Comparison of ENCODE assay signal across 18 cellular contexts in the genomic region with DNA sequence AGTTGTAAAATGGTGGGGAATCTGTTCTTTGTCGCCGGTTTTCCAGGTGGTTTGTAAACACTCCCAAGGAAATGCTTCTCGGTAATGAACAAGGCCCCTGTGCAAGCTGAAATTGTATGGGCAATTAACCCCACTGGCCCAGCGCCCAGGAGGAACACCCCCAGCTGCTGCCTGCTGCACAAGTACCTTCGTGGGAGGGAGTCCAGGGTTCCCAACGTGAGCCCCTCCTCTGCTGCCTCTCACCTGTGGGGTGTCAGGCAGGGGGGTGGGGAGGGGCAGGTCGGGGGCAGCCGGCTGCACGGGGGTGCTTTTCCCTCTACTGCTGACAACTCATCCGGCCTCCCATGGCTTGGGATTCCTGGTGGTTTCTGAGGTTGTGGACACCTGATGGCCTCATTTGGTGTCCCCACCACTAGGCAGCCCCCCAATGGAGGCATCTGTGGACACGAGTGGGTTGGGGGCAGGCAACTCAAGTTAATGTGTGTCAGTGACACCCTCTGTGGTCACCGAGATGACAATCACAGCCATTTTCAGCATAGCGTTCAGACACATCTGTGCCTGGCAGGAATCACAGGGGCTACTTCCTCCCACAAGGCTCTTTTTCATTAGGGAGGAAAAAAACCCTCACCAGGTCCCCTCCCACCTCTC. TPM values are rescaled to one million over a fixed set of nuclear protein-coding genes. Genes with fewer than 3 reads are reported as not detected.
DNase-seq lines count a peak whose midpoint lies in the region; ATAC-seq, FAIRE-seq and TF ChIP-seq lines count a peak whose summit lies in the region.
"Had no signal": no experiment of that assay in that cellular context is flagged by ENCODE, and none has a peak within 500 bp of the region (broad histone marks: within the 10 kb centered on the region; RNA-seq: fewer than 3 reads in every experiment).

No MANE protein-coding gene starts in this region.

- H3K4me3 ChIP-seq in kidney epithelial cell (ENCODE audit: low read depth, low read length) (no peak overlapping the region), body of pancreas (no peak overlapping the region), small intestine (ENCODE audit: low read depth in 1 of 2, low read length in 2 of 2) (no peak overlapping the region)
- H3K4me3 ChIP-seq: ovary, spleen had no signal

- no peaks in the 10 kb centered on the region for H3K36me3 Mint-ChIP-seq in activated naive CD4-positive, alpha-beta T cell treated with anti-CD3 and anti-CD28 coated beads for 36 hours (ENCODE audit: low read depth)
- H3K36me3 Mint-ChIP-seq: immature natural killer cell had no signal

- no peak for FAIRE-seq in small intestine (lab: Jason Lieb, UNC)
- FAIRE-seq: D721Med, HepG2 had no signal

- CTCF ChIA-PET in activated naive CD4-positive, alpha-beta T cell treated with anti-CD3 and anti-CD28 coated beads for 36 hours (lab: Charles Lee), result no interaction called here

- WGBS in body of pancreas, 2 donors, result 23 to 47% methylated on average over 4 to 13 of the region's 13 CpGs
- WGBS in small intestine, 3 donors, result 12 to 32% (median 20%) methylated on average over 13 of the region's 13 CpGs

- intact Hi-C loops in activated naive CD4-positive, alpha-beta T cell treated with anti-CD3 and anti-CD28 coated beads for 36 hours (cut with micrococcal nuclease), result no loop called here
- intact Hi-C loops in body of pancreas (cut with DNase I), result no loop called here

- no peak overlapping the region for H3K4me3 Mint-ChIP-seq in activated naive CD4-positive, alpha-beta T cell treated with anti-CD3 and anti-CD28 coated beads for 36 hours
- H3K4me3 Mint-ChIP-seq: activated CD4-positive, alpha-beta T cell treated with anti-CD3 and anti-CD28 coated beads, Interleukin-2, amount 10 ng/mL, durations not matched to agents 24 days and 14 days; immature natural killer cell had no signal

- H3K27ac ChIP-seq in body of pancreas (no peak overlapping the region), small intestine (ENCODE audit: low read depth in 1 of 2, low read length in 1 of 2) (no peak overlapping the region)
- H3K27ac ChIP-seq: epithelial cell of prostate, ovary, spleen had no signal

- peaks cover 13% of the 10 kb centered on the region for H3K27me3 ChIP-seq in kidney epithelial cell (ENCODE audit: control insufficient read depth, insufficient read depth, low read length)
- peaks cover 0 to 5% of the 10 kb centered on the region in 2 donors for H3K27me3 ChIP-seq in body of pancreas
- H3K27me3 ChIP-seq in small intestine (ENCODE audit: control insufficient read depth in 2 of 2, insufficient read depth in 2 of 2, low read length in 2 of 2), result no peaks in the 10 kb centered on the region
- H3K27me3 ChIP-seq: ovary had no signal

- H3K27ac Mint-ChIP-seq in activated naive CD4-positive, alpha-beta T cell treated with anti-CD3 and anti-CD28 coated beads for 36 hours, result no peak overlapping the region
- H3K27ac Mint-ChIP-seq: activated CD4-positive, alpha-beta T cell treated with anti-CD3 and anti-CD28 coated beads, Interleukin-2, amount 10 ng/mL, durations not matched to agents 24 days and 14 days; immature natural killer cell had no signal

- TF ChIP-seq CTCF in kidney epithelial cell (IDR thresholded peaks at IDR 0.05; ENCODE audit: insufficient read depth, low read length, poor library complexity, severe bottlenecking), result no peak
- TF ChIP-seq CTCF in body of pancreas (IDR thresholded peaks at IDR 0.05), result no peak

- no peaks in the 10 kb centered on the region for H3K36me3 ChIP-seq in kidney epithelial cell (ENCODE audit: control insufficient read depth, insufficient read depth, low read length)
- no peaks in the 10 kb centered on the region for H3K36me3 ChIP-seq in body of pancreas (replicated peaks in 1 of 2; ENCODE audit: insufficient read depth in 1 of 2, low read depth in 2 of 2)
- H3K36me3 ChIP-seq in small intestine (ENCODE audit: control insufficient read depth in 2 of 2, insufficient read depth in 2 of 2, low read length in 2 of 2), result no peaks in the 10 kb centered on the region
- H3K36me3 ChIP-seq: ovary, spleen had no signal

- no peak for TF ChIP-seq POLR2A in body of pancreas (IDR thresholded peaks at IDR 0.05)

- H3K27me3 Mint-ChIP-seq in activated naive CD4-positive, alpha-beta T cell treated with anti-CD3 and anti-CD28 coated beads for 36 hours (ENCODE audit: low read depth), result peaks cover 14% of the 10 kb centered on the region
- H3K27me3 Mint-ChIP-seq: activated CD4-positive, alpha-beta T cell treated with anti-CD3 and anti-CD28 coated beads, Interleukin-2, amount 10 ng/mL, durations not matched to agents 24 days and 14 days had no signal

- H3K4me1 ChIP-seq in body of pancreas (no peaks in the 10 kb centered on the region), small intestine (ENCODE audit: control insufficient read depth in 2 of 2, insufficient read depth in 1 of 2, low read depth in 1 of 2, low read length in 1 of 2) (no peaks in the 10 kb centered on the region)
- H3K4me1 ChIP-seq: spleen had no signal

- no peaks in the 10 kb centered on the region for H3K4me1 Mint-ChIP-seq in activated naive CD4-positive, alpha-beta T cell treated with anti-CD3 and anti-CD28 coated beads for 36 hours (ENCODE audit: low read depth)
- H3K4me1 Mint-ChIP-seq: activated CD4-positive, alpha-beta T cell treated with anti-CD3 and anti-CD28 coated beads, Interleukin-2, amount 10 ng/mL, durations not matched to agents 24 days and 14 days; immature natural killer cell had no signal

- DNase-seq in DMS153 treated with DMSO at 0.1 percent for 48 hours (lab: John Stamatoyannopoulos, UW; ENCODE audit: unreplicated experiment), result peak; percentile 81
- peak; percentile 80 for DNase-seq in NCI-H1694 (lab: John Stamatoyannopoulos, UW)
- DNase-seq in NCI-H446 treated with DMSO at 0.1 percent for 48 hours (lab: John Stamatoyannopoulos, UW), result peak; percentile 57
- DNase-seq in kidney epithelial cell (ENCODE audit: low read depth), result peak; percentile 12
- no peak for DNase-seq in activated naive CD4-positive, alpha-beta T cell treated with anti-CD3 and anti-CD28 coated beads for 36 hours
- DNase-seq in body of pancreas, result no peak
- no peak for DNase-seq in small intestine
- no peak for DNase-seq in stimulated activated naive CD8-positive, alpha-beta T cell treated with anti-CD3 and anti-CD28 coated beads, Interleukin-15, Interleukin-2, amounts not matched to agents 100 U/mL and 50 U/mL, for 24 hours
- DNase-seq: activated CD4-positive, alpha-beta T cell treated with anti-CD3 and anti-CD28 coated beads, Interleukin-2, amount 10 ng/mL, durations not matched to agents 24 days and 14 days; immature natural killer cell; NCI-H1048; spleen had no signal

- H3K9me3 Mint-ChIP-seq in activated naive CD4-positive, alpha-beta T cell treated with anti-CD3 and anti-CD28 coated beads for 36 hours, result no peaks in the 10 kb centered on the region
- H3K9me3 Mint-ChIP-seq: activated CD4-positive, alpha-beta T cell treated with anti-CD3 and anti-CD28 coated beads, Interleukin-2, amount 10 ng/mL, durations not matched to agents 24 days and 14 days; immature natural killer cell had no signal

- H3K9me3 ChIP-seq in body of pancreas (no peaks in the 10 kb centered on the region), small intestine (ENCODE audit: control insufficient read depth, low read depth) (no peaks in the 10 kb centered on the region)
- H3K9me3 ChIP-seq: ovary, spleen had no signal

- no peak for ATAC-seq in body of pancreas
- no peak for ATAC-seq in stimulated activated naive CD8-positive, alpha-beta T cell treated with anti-CD3 and anti-CD28 coated beads, Interleukin-15, Interleukin-2, amounts not matched to agents 100 U/mL and 50 U/mL, for 24 hours
- ATAC-seq: HepG2 had no signal

RNA-seq across cellular contexts. Expression of a gene that starts 35.6 kb away (rescaled TPM):
- total RNA-seq in kidney epithelial cell (not detected in 2 replicates), body of pancreas (not detected)
- not detected for total RNA-seq in activated naive CD4-positive, alpha-beta T cell treated with anti-CD3 and anti-CD28 coated beads for 36 hours
- polyA plus RNA-seq in small intestine, result not detected
- total RNA-seq: activated CD4-positive, alpha-beta T cell treated with anti-CD3 and anti-CD28 coated beads, Interleukin-2, amount 10 ng/mL, durations not matched to agents 24 days and 14 days; HepG2; ovary; RPMI7951; spleen; T-helper 2 cell treated with Interferon-gamma antibody and Interleukin-4, amounts not matched to agents 100 ng/mL and 5 ng/mL, for 36 hours had no signal
- polyA plus RNA-seq: HepG2, immature natural killer cell, spleen had no signal

Comparison
In these comparisons a context has a peak if more than half of its experiments do, and no peak if none do; other contexts are left out.
1. DNase-seq: peak in DMS153 treated with DMSO at 0.1 percent for 48 hours (single experiment), NCI-H1694 (single experiment), NCI-H446 treated with DMSO at 0.1 percent for 48 hours (single experiment) and kidney epithelial cell (single experiment); none in activated naive CD4-positive, alpha-beta T cell treated with anti-CD3 and anti-CD28 coated beads for 36 hours (single experiment), body of pancreas (0 of 4), small intestine (single experiment) and stimulated activated naive CD8-positive, alpha-beta T cell treated with anti-CD3 and anti-CD28 coated beads, Interleukin-15, Interleukin-2, amounts not matched to agents 100 U/mL and 50 U/mL, for 24 hours (single experiment).